ENCODE assay signal across 13 cellular contexts in genomic region chr13:110592670-110593069, GRCh38.
"Had no signal": no experiment of that assay in that cellular context is flagged by ENCODE, and none has a peak within 500 bp of the region (broad histone marks: within the 10 kb centered on the region; RNA-seq: fewer than 3 reads in every experiment).

No MANE protein-coding gene starts in this region.

- H3K4me1 ChIP-seq: adrenal gland had no signal

- H3K36me3 ChIP-seq: adrenal gland, heart left ventricle, sigmoid colon, suprapubic skin, WERI-Rb-1 had no signal

- H3K27me3 ChIP-seq: adrenal gland, heart left ventricle, sigmoid colon, suprapubic skin had no signal

- H3K27ac ChIP-seq: adrenal gland, heart left ventricle, sigmoid colon, suprapubic skin, WERI-Rb-1 had no signal

- H3K27ac Mint-ChIP-seq: activated CD4-positive, alpha-beta T cell treated with anti-CD3 and anti-CD28 coated beads for 36 hours; activated CD8-positive, alpha-beta T cell treated with anti-CD3 and anti-CD28 coated beads for 36 hours; activated naive CD4-positive, alpha-beta T cell treated with anti-CD3 and anti-CD28 coated beads, Interleukin-2, amount 10 ng/mL, durations not matched to agents 7 days and 5 days; nephron progenitor cell had no signal

- DNase-seq: activated CD8-positive, alpha-beta memory T cell treated with anti-CD3 and anti-CD28 coated beads, Interleukin-2, amount 50 U/mL, for 48 hours; heart left ventricle; nephron progenitor cell; sigmoid colon; stimulated activated CD4-positive, alpha-beta T cell treated with anti-CD3 and anti-CD28 coated beads, Interleukin-12 subunit alpha, Interleukin-12 subunit beta, amount 100 ng/mL, for 4 hours; stimulated activated naive CD4-positive, alpha-beta T cell treated with Interleukin-2 at 50 U/mL for 16 hours; WERI-Rb-1 had no signal

- H3K9me3 Mint-ChIP-seq: activated CD8-positive, alpha-beta T cell treated with anti-CD3 and anti-CD28 coated beads for 36 hours; activated naive CD4-positive, alpha-beta T cell treated with anti-CD3 and anti-CD28 coated beads, Interleukin-2, amount 10 ng/mL, durations not matched to agents 7 days and 5 days; central memory CD8-positive, alpha-beta T cell had no signal

- H3K4me1 Mint-ChIP-seq: activated CD4-positive, alpha-beta T cell treated with anti-CD3 and anti-CD28 coated beads for 36 hours; activated naive CD4-positive, alpha-beta T cell treated with anti-CD3 and anti-CD28 coated beads, Interleukin-2, amount 10 ng/mL, durations not matched to agents 7 days and 5 days; central memory CD8-positive, alpha-beta T cell had no signal

- H3K4me3 Mint-ChIP-seq: activated CD4-positive, alpha-beta T cell treated with anti-CD3 and anti-CD28 coated beads for 36 hours; activated CD8-positive, alpha-beta T cell treated with anti-CD3 and anti-CD28 coated beads for 36 hours; activated naive CD4-positive, alpha-beta T cell treated with anti-CD3 and anti-CD28 coated beads, Interleukin-2, amount 10 ng/mL, durations not matched to agents 7 days and 5 days; central memory CD8-positive, alpha-beta T cell; nephron progenitor cell had no signal

- H3K9me3 ChIP-seq: adrenal gland, heart left ventricle, sigmoid colon, suprapubic skin had no signal

- H3K4me3 ChIP-seq: adrenal gland, heart left ventricle, sigmoid colon, suprapubic skin had no signal

- H3K36me3 Mint-ChIP-seq: activated naive CD4-positive, alpha-beta T cell treated with anti-CD3 and anti-CD28 coated beads, Interleukin-2, amount 10 ng/mL, durations not matched to agents 7 days and 5 days had no signal
